ENCODE assay signal across 21 cellular contexts in genomic region chr3:114892880-114893279, GRCh38.
DNase-seq lines count a peak whose midpoint lies in the region; ATAC-seq and TF ChIP-seq lines count a peak whose summit lies in the region.
"Had no signal": no experiment of that assay in that cellular context is flagged by ENCODE, and none has a peak within 500 bp of the region (broad histone marks: within the 10 kb centered on the region; RNA-seq: fewer than 3 reads in every experiment).

No MANE protein-coding gene starts in this region.

- no peaks in the 10 kb centered on the region for H3K79me2 ChIP-seq in smooth muscle cell (ENCODE audit: low read depth)

- ATAC-seq in GM19328 (IDR thresholded peaks at IDR 0.05; ENCODE audit: unreplicated experiment): no peak
- ATAC-seq: natural killer cell treated with Interleukin-12 subunit alpha and Interleukin-12 subunit beta and Interleukin-15 and Interleukin-18, amount 100 ng/mL, for 72 hours; SK-N-SH treated with all-trans-retinoic acid at 6 μM for 48 hours; stimulated activated naive CD8-positive, alpha-beta T cell treated with anti-CD3 and anti-CD28 coated beads, Interleukin-15, Interleukin-2, amounts not matched to agents 100 U/mL and 50 U/mL, for 24 hours had no signal

- no peak for TF ChIP-seq CTCF in liver (IDR thresholded peaks at IDR 0.05; ENCODE audit: low read depth, low read length, missing input control)
- TF ChIP-seq CTCF in smooth muscle cell (IDR thresholded peaks at IDR 0.05; ENCODE audit: borderline replicate concordance, insufficient read depth, poor library complexity, severe bottlenecking): no peak

- H3K36me3 ChIP-seq in liver (ENCODE audit: control insufficient read depth in 4 of 4, insufficient read depth in 3 of 4, low read depth in 1 of 4, low read length in 3 of 4): no peaks in the 10 kb centered on the region
- no peaks in the 10 kb centered on the region for H3K36me3 ChIP-seq in smooth muscle cell (ENCODE audit: low read depth)
- H3K36me3 ChIP-seq: Peyer's patch, tibial artery had no signal

- H3F3A ChIP-seq in smooth muscle cell (ENCODE audit: low read depth): no peaks in the 10 kb centered on the region

- H3K4me1 ChIP-seq in liver (ENCODE audit: control insufficient read depth in 4 of 4, insufficient read depth in 4 of 4, low read length in 3 of 4) (peaks cover 7 to 47% (median 28%) of the 10 kb centered on the region in 4 donors), smooth muscle cell (ENCODE audit: low read depth) (no peaks in the 10 kb centered on the region)
- H3K4me1 ChIP-seq: Peyer's patch, tibial artery had no signal

- no peak overlapping the region for H3K4me2 ChIP-seq in smooth muscle cell

- no peaks in the 10 kb centered on the region for H3K27me3 ChIP-seq in liver (ENCODE audit: control insufficient read depth in 4 of 4, insufficient read depth in 4 of 4, low read length in 3 of 4)
- no peaks in the 10 kb centered on the region for H3K27me3 ChIP-seq in smooth muscle cell (ENCODE audit: low read depth)
- H3K27me3 ChIP-seq: dorsolateral prefrontal cortex, Peyer's patch, tibial artery had no signal

- no peak overlapping the region for H2AFZ ChIP-seq in smooth muscle cell (ENCODE audit: low read depth)

- peak overlapping the region; percentile 22 for H3K27ac ChIP-seq in angular gyrus (ENCODE audit: low read depth, low read length)
- H3K27ac ChIP-seq in liver (ENCODE audit: low read depth in 1 of 2, low read length in 2 of 2): peak overlapping the region; percentile 48 to 66
- H3K27ac ChIP-seq in smooth muscle cell (ENCODE audit: low read depth): no peak overlapping the region
- H3K27ac ChIP-seq: Peyer's patch, skin epidermis, tibial artery had no signal

- no peaks in the 10 kb centered on the region for H4K20me1 ChIP-seq in smooth muscle cell (ENCODE audit: low read depth)

- peak; percentile 42 to 59 for TF ChIP-seq RAD21 in liver (IDR thresholded peaks at IDR 0.05)

- H3K4me3 ChIP-seq in liver (ENCODE audit: low read depth in 1 of 3, low read length in 3 of 3): no peak overlapping the region
- no peak overlapping the region for H3K4me3 ChIP-seq in smooth muscle cell
- H3K4me3 ChIP-seq: dorsolateral prefrontal cortex, Peyer's patch, skin epidermis, tibial artery had no signal

- H3K9me3 ChIP-seq in liver (ENCODE audit: control insufficient read depth in 4 of 4, low read length in 3 of 4) (no peaks in the 10 kb centered on the region), smooth muscle cell (replicated peaks; ENCODE audit: low read depth) (no peaks in the 10 kb centered on the region)
- H3K9me3 ChIP-seq: Peyer's patch, tibial artery had no signal

- 46% methylated on average over 3 of the region's 3 CpGs for whole genome bisulfite sequencing in liver
- 90% methylated on average over 3 of the region's 3 CpGs for WGBS in smooth muscle cell (ENCODE audit: low lambda C conversion rate)

- DNase-seq in DMS 273 treated with DMSO at 0.1 percent for 48 hours (lab: John Stamatoyannopoulos, UW) (peak; percentile 90), NCI-H1694 treated with DMSO at 0.1 percent for 48 hours (lab: John Stamatoyannopoulos, UW) (peak; percentile 76), smooth muscle cell (lab: John Stamatoyannopoulos, UW; ENCODE audit: unreplicated experiment) (no peak)
- DNase-seq in stimulated activated CD4-positive, alpha-beta T cell treated with anti-CD3 and anti-CD28 coated beads, Interleukin-4, amount 100 ng/mL, for 1 hour: no peak
- DNase-seq: activated CD4-positive, alpha-beta memory T cell treated with anti-CD3 and anti-CD28 coated beads, Interleukin-2, amount 10 ng/mL, durations not matched to agents 7 days and 5 days; activated CD4-positive, CD25-positive, alpha-beta regulatory T cell; activated gamma-delta T cell; activated T-cell treated with anti-CD3 and anti-CD28 coated beads for 4 hours; H7; NK-92 treated with Interleukin-12 subunit alpha and Interleukin-12 subunit beta, amount 100 ng/mL, for 24 hours; Peyer's patch; stimulated activated naive CD8-positive, alpha-beta T cell treated with anti-CD3 and anti-CD28 coated beads, Interleukin-15, Interleukin-2, amounts not matched to agents 100 U/mL and 50 U/mL, for 24 hours; T1000; tibial artery had no signal

- H3K9ac ChIP-seq in liver (ENCODE audit: low read depth in 1 of 2, low read length in 2 of 2) (no peak overlapping the region), smooth muscle cell (ENCODE audit: low read depth) (no peak overlapping the region)

TF ChIP-seq in liver, 16 proteins besides CTCF, POLR2A, EP300 and RAD21:
- TF ChIP-seq ZBTB33 (IDR thresholded peaks at IDR 0.05) (peak; percentile 56), FOXA2 (IDR thresholded peaks at IDR 0.05) (peak; percentile 63), NR2F2 (IDR thresholded peaks at IDR 0.05) (peak; percentile 21), GABPA (IDR thresholded peaks at IDR 0.05 in 1 of 2, conservative IDR thresholded peaks at IDR 0.05 in 1 of 2) (no peak), HNF4A (conservative IDR thresholded peaks at IDR 0.05) (peak; percentile 92 to 93), YY1 (IDR thresholded peaks at IDR 0.05) (peak; percentile 62), SP1 (IDR thresholded peaks at IDR 0.05) (peak; percentile 88), FOXA1 (IDR thresholded peaks at IDR 0.05) (peak; percentile 70), TAF1 (conservative IDR thresholded peaks at IDR 0.05) (no peak), JUND (IDR thresholded peaks at IDR 0.05) (peak; percentile 64 to 81), RXRA (IDR thresholded peaks at IDR 0.05) (peak; percentile 80), MAX (IDR thresholded peaks at IDR 0.05) (peak; percentile 80), HNF4G (IDR thresholded peaks at IDR 0.05) (peak; percentile 87), EGR1 (IDR thresholded peaks at IDR 0.05; ENCODE audit: low read depth in 2 of 2) (no peak)
- TF ChIP-seq, protein P1, sequence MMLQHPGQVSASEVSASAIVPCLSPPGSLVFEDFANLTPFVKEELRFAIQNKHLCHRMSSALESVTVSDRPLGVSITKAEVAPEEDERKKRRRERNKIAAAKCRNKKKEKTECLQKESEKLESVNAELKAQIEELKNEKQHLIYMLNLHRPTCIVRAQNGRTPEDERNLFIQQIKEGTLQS (IDR thresholded peaks at IDR 0.05): peak; percentile 16
- TF ChIP-seq, protein P2, sequence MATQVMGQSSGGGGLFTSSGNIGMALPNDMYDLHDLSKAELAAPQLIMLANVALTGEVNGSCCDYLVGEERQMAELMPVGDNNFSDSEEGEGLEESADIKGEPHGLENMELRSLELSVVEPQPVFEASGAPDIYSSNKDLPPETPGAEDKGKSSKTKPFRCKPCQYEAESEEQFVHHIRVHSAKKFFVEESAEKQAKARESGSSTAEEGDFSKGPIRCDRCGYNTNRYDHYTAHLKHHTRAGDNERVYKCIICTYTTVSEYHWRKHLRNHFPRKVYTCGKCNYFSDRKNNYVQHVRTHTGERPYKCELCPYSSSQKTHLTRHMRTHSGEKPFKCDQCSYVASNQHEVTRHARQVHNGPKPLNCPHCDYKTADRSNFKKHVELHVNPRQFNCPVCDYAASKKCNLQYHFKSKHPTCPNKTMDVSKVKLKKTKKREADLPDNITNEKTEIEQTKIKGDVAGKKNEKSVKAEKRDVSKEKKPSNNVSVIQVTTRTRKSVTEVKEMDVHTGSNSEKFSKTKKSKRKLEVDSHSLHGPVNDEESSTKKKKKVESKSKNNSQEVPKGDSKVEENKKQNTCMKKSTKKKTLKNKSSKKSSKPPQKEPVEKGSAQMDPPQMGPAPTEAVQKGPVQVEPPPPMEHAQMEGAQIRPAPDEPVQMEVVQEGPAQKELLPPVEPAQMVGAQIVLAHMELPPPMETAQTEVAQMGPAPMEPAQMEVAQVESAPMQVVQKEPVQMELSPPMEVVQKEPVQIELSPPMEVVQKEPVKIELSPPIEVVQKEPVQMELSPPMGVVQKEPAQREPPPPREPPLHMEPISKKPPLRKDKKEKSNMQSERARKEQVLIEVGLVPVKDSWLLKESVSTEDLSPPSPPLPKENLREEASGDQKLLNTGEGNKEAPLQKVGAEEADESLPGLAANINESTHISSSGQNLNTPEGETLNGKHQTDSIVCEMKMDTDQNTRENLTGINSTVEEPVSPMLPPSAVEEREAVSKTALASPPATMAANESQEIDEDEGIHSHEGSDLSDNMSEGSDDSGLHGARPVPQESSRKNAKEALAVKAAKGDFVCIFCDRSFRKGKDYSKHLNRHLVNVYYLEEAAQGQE (IDR thresholded peaks at IDR 0.05): peak; percentile 80

Comparison
In these comparisons a context has a peak if more than half of its experiments do, and no peak if none do; other contexts are left out.
1. DNase-seq: peak in DMS 273 treated with DMSO at 0.1 percent for 48 hours (single experiment) and NCI-H1694 treated with DMSO at 0.1 percent for 48 hours (single experiment); none in stimulated activated CD4-positive, alpha-beta T cell treated with anti-CD3 and anti-CD28 coated beads, Interleukin-4, amount 100 ng/mL, for 1 hour (single experiment) and smooth muscle cell (single experiment).